In genomic region chr11:105168457-105168856, GRCh38 we compare ENCODE assay signal across 27 cellular contexts. TPM values are rescaled to one million over a fixed set of nuclear protein-coding genes. Genes with fewer than 3 reads are reported as not detected.
DNase-seq lines count a peak whose midpoint lies in the region; ATAC-seq and TF ChIP-seq lines count a peak whose summit lies in the region.
"Had no signal": no experiment of that assay in that cellular context is flagged by ENCODE, and none has a peak within 500 bp of the region (broad histone marks: within the 10 kb centered on the region; RNA-seq: fewer than 3 reads in every experiment).

No MANE protein-coding gene starts in this region.

- H3K9me3 Mint-ChIP-seq in activated T-cell treated with anti-CD3 and anti-CD28 coated beads, Interleukin-2, amount 50 U/mL, for 4 hours: peaks cover 12% of the 10 kb centered on the region
- H3K9me3 Mint-ChIP-seq in naive thymus-derived CD8-positive, alpha-beta T cell: peaks cover 3 to 28% (median 11%) of the 10 kb centered on the region in 9 donors

- H3K36me3 Mint-ChIP-seq in activated T-cell treated with anti-CD3 and anti-CD28 coated beads, Interleukin-2, amount 50 U/mL, for 4 hours (ENCODE audit: insufficient read depth): no peaks in the 10 kb centered on the region
- H3K36me3 Mint-ChIP-seq in naive thymus-derived CD8-positive, alpha-beta T cell: peaks cover 0 to 9% (median 0%) of the 10 kb centered on the region in 3 donors
- H3K36me3 Mint-ChIP-seq: activated naive CD8-positive, alpha-beta T cell treated with anti-CD3 and anti-CD28 coated beads, Interleukin-2, amount 10 ng/mL, durations not matched to agents 7 days and 5 days had no signal

- H3K27me3 ChIP-seq in RWPE2 (ENCODE audit: insufficient read depth, poor library complexity, severe bottlenecking) (no peaks in the 10 kb centered on the region), brain microvascular endothelial cell (replicated peaks) (no peaks in the 10 kb centered on the region)
- H3K27me3 ChIP-seq: body of pancreas, colonic mucosa, upper lobe of right lung had no signal

- H3K4me3 ChIP-seq in RWPE2 (ENCODE audit: severe bottlenecking) (no peak overlapping the region), fibroblast of mammary gland (ENCODE audit: control insufficient read depth, low read depth, low read length) (no peak overlapping the region), brain microvascular endothelial cell (ENCODE audit: low read depth, low read length) (no peak overlapping the region)
- H3K4me3 ChIP-seq: A549, body of pancreas, colonic mucosa, prostate gland, SK-N-MC, upper lobe of right lung had no signal

- H3K27ac ChIP-seq in RWPE2 (ENCODE audit: poor library complexity, severe bottlenecking) (no peak overlapping the region), brain microvascular endothelial cell (no peak overlapping the region)
- H3K27ac ChIP-seq: A549, body of pancreas, colonic mucosa, prostate gland, SK-N-MC, upper lobe of right lung had no signal

- H3K4me1 ChIP-seq in RWPE2 (ENCODE audit: insufficient read depth, poor library complexity, severe bottlenecking): no peaks in the 10 kb centered on the region
- H3K4me1 ChIP-seq: A549, body of pancreas, colonic mucosa, prostate gland, upper lobe of right lung had no signal

- ATAC-seq in RWPE2 (ENCODE audit: low read depth) (peak; percentile 48; the same call in 2 of the 3 replicates), GM19324 (IDR thresholded peaks at IDR 0.05; ENCODE audit: low FRiP score, unreplicated experiment) (no peak)
- no peak for ATAC-seq in activated T-cell treated with anti-CD3 and anti-CD28 coated beads, Interleukin-2, amount 50 U/mL, for 4 hours
- no peak for ATAC-seq in naive thymus-derived CD8-positive, alpha-beta T cell
- ATAC-seq: A549, body of pancreas, upper lobe of right lung had no signal

- H3K4me3 Mint-ChIP-seq in activated T-cell treated with anti-CD3 and anti-CD28 coated beads, Interleukin-2, amount 50 U/mL, for 4 hours: no peak overlapping the region
- H3K4me3 Mint-ChIP-seq in naive thymus-derived CD8-positive, alpha-beta T cell: no peak overlapping the region
- H3K4me3 Mint-ChIP-seq: activated naive CD8-positive, alpha-beta T cell treated with anti-CD3 and anti-CD28 coated beads, Interleukin-2, amount 10 ng/mL, durations not matched to agents 7 days and 5 days; endodermal cell; neural crest cell had no signal

- POLR2A ChIA-PET in naive thymus-derived CD8-positive, alpha-beta T cell (lab: Charles Lee): no interaction called here

- no peaks in the 10 kb centered on the region; the same call in 1 of the 2 replicates for H3K36me3 ChIP-seq in RWPE2 (ENCODE audit: low read depth)
- no peaks in the 10 kb centered on the region for H3K36me3 ChIP-seq in brain microvascular endothelial cell (replicated peaks)
- H3K36me3 ChIP-seq: colonic mucosa, prostate gland, upper lobe of right lung had no signal

- peak; percentile 18 for DNase-seq in A172 (ENCODE audit: low spot score)
- peak; percentile 40 for DNase-seq in GM04503 (ENCODE audit: low read depth)
- no peak for DNase-seq in RWPE2 (ENCODE audit: low spot score)
- DNase-seq in fibroblast of mammary gland (ENCODE audit: low read depth): peak; percentile 51
- DNase-seq in activated T-cell treated with anti-CD3 and anti-CD28 coated beads, Interleukin-2, amount 50 U/mL, for 4 hours: no peak
- no peak for DNase-seq in brain microvascular endothelial cell
- no peak for DNase-seq in naive thymus-derived CD8-positive, alpha-beta T cell
- DNase-seq: activated CD4-positive, alpha-beta T cell treated with anti-CD3 and anti-CD28 coated beads, Interleukin-2, amount 50 U/mL, for 4 hours; activated CD8-positive, alpha-beta memory T cell treated with anti-CD3 and anti-CD28 coated beads, Interleukin-2, amount 50 U/mL, for 48 hours; activated naive CD8-positive, alpha-beta T cell treated with anti-CD3 and anti-CD28 coated beads, Interleukin-2, amount 10 ng/mL, durations not matched to agents 7 days and 5 days; body of pancreas; C1 segment of cervical spinal cord; Calu3; colonic mucosa; endodermal cell; Kasumi-1; NCI-H1092 treated with DMSO at 0.1 percent for 48 hours; NCI-H2081; upper lobe of right lung had no signal

- TF ChIP-seq CTCF in RWPE2 (IDR thresholded peaks at IDR 0.05; ENCODE audit: poor library complexity, severe bottlenecking): no peak
- TF ChIP-seq CTCF in fibroblast of mammary gland (conservative IDR thresholded peaks at IDR 0.05; ENCODE audit: control insufficient read depth, insufficient read depth, low read depth, low read length): no peak
- TF ChIP-seq CTCF in brain microvascular endothelial cell (IDR thresholded peaks at IDR 0.05; ENCODE audit: low read depth, low read length, missing control alignments): no peak

- H3K27ac Mint-ChIP-seq in naive thymus-derived CD8-positive, alpha-beta T cell: no peak overlapping the region
- H3K27ac Mint-ChIP-seq: activated naive CD8-positive, alpha-beta T cell treated with anti-CD3 and anti-CD28 coated beads, Interleukin-2, amount 10 ng/mL, durations not matched to agents 7 days and 5 days; endodermal cell had no signal

- in situ Hi-C loops in brain microvascular endothelial cell (cut with HindIII; ENCODE audit: low pct_ligation_motif_present, low sequenced_read_pairs): no loop called here

- H3K4me1 Mint-ChIP-seq in activated T-cell treated with anti-CD3 and anti-CD28 coated beads, Interleukin-2, amount 50 U/mL, for 4 hours (ENCODE audit: low read depth): no peaks in the 10 kb centered on the region
- no peaks in the 10 kb centered on the region for H3K4me1 Mint-ChIP-seq in naive thymus-derived CD8-positive, alpha-beta T cell
- H3K4me1 Mint-ChIP-seq: activated naive CD8-positive, alpha-beta T cell treated with anti-CD3 and anti-CD28 coated beads, Interleukin-2, amount 10 ng/mL, durations not matched to agents 7 days and 5 days; endodermal cell; neural crest cell had no signal

- H3K9me3 ChIP-seq in RWPE2 (ENCODE audit: severe bottlenecking): no peaks in the 10 kb centered on the region
- H3K9me3 ChIP-seq: A549, body of pancreas, colonic mucosa, prostate gland, upper lobe of right lung had no signal

- H3K27me3 Mint-ChIP-seq in activated T-cell treated with anti-CD3 and anti-CD28 coated beads, Interleukin-2, amount 50 U/mL, for 4 hours (ENCODE audit: low read depth): no peaks in the 10 kb centered on the region
- H3K27me3 Mint-ChIP-seq in naive thymus-derived CD8-positive, alpha-beta T cell: peaks cover 0 to 3% (median 0%) of the 10 kb centered on the region in 5 donors
- H3K27me3 Mint-ChIP-seq: activated naive CD8-positive, alpha-beta T cell treated with anti-CD3 and anti-CD28 coated beads, Interleukin-2, amount 10 ng/mL, durations not matched to agents 7 days and 5 days had no signal

RNA-seq across cellular contexts. Expression of gene CARD18, which starts 28.9 kb away (rescaled TPM):
- not detected in 2 replicates for total RNA-seq in A172 (2014; rRNA removed; shearing (Covaris generic))
- not detected for total RNA-seq in activated T-cell treated with anti-CD3 and anti-CD28 coated beads, Interleukin-2, amount 50 U/mL, for 4 hours
- total RNA-seq in naive thymus-derived CD8-positive, alpha-beta T cell: not detected
- not detected for polyA plus RNA-seq in naive thymus-derived CD8-positive, alpha-beta T cell
- total RNA-seq: activated naive CD8-positive, alpha-beta T cell treated with anti-CD3 and anti-CD28 coated beads, Interleukin-2, amount 10 ng/mL, durations not matched to agents 7 days and 5 days; body of pancreas; Calu3; colonic mucosa; endodermal cell; mucosa of gallbladder; NCI-H460; neural crest cell; prostate gland; subcutaneous adipose tissue; upper lobe of right lung had no signal
- polyA plus RNA-seq: A549 had no signal

Comparison
In these comparisons a context has a peak if more than half of its experiments do, and no peak if none do; other contexts are left out.
1. DNase-seq: peak in A172 (single experiment), GM04503 (single experiment) and fibroblast of mammary gland (single experiment); none in RWPE2 (single experiment), activated T-cell treated with anti-CD3 and anti-CD28 coated beads, Interleukin-2, amount 50 U/mL, for 4 hours (single experiment), brain microvascular endothelial cell (single experiment) and naive thymus-derived CD8-positive, alpha-beta T cell (0 of 10).